ENCODE assay signal across 1 cellular context in the genomic region with DNA sequence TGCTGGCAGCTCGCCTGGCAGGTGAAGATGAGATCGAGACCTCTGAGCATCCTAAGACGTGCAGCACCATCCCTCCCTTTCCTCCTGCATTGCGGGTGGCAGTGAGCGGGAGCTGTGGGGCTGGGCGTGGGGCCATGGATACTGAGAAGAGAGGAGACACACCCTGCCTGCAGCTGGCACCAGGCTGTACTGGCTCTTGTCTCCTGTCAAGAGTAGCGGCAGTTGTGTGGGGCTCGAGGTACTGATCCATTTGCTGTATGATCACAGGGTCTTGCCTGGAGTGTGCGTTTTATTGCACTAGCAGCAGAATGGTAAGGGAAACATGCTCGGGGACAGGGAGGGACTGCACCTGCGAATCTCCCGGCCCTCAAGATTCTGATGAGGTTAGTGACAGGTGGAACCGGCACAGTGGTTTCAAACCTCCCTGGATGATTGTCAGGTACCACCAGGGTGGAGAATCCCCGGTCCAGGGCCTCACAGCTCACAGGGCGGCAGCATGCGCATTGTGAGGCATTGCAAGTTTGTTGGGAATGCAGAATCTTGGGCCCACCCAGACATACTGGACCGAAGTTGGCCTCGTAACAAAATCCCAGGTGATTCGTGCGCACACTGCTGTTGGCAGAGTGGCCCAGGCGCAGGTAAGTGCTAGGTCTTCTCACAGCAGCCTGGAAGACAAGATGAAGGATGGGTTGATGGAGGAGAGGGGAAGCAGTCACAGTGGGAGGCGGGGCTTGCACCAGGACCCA.
TF ChIP-seq lines count a peak whose summit lies in the region.

No MANE protein-coding gene starts in this region.

TF ChIP-seq in H1, 55 proteins besides CTCF, POLR2A, EP300 and RAD21:
- TF ChIP-seq, protein P1, sequence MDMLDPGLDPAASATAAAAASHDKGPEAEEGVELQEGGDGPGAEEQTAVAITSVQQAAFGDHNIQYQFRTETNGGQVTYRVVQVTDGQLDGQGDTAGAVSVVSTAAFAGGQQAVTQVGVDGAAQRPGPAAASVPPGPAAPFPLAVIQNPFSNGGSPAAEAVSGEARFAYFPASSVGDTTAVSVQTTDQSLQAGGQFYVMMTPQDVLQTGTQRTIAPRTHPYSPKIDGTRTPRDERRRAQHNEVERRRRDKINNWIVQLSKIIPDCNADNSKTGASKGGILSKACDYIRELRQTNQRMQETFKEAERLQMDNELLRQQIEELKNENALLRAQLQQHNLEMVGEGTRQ (IDR thresholded peaks at IDR 0.05; ENCODE audit: low read length), result no peak
- TF ChIP-seq KDM5A (IDR thresholded peaks at IDR 0.05; ENCODE audit: low read length) (no peak), SIRT6 (IDR thresholded peaks at IDR 0.05; ENCODE audit: low read length) (no peak), CEBPB (IDR thresholded peaks at IDR 0.05; ENCODE audit: low read depth, low read length) (no peak), CBX5 (IDR thresholded peaks at IDR 0.05; ENCODE audit: low read depth, low read length) (no peak), GABPA (IDR thresholded peaks at IDR 0.05; ENCODE audit: borderline replicate concordance, insufficient read depth, low read length) (no peak), ASH2L (IDR thresholded peaks at IDR 0.05; ENCODE audit: low read length) (no peak), EGR1 (IDR thresholded peaks at IDR 0.05; ENCODE audit: borderline replicate concordance, low read depth, low read length) (no peak), BRCA1 (IDR thresholded peaks at IDR 0.05; ENCODE audit: low read depth, low read length) (no peak), NANOG (IDR thresholded peaks at IDR 0.05; ENCODE audit: insufficient read depth, low read depth, low read length, poor library complexity, severe bottlenecking) (no peak), CREB1 (IDR thresholded peaks at IDR 0.05) (no peak), YY1 (IDR thresholded peaks at IDR 0.05; ENCODE audit: low read depth, low read length) (no peak), POU5F1 (IDR thresholded peaks at IDR 0.05; ENCODE audit: low read depth, low read length) (no peak)
- TF ChIP-seq, protein P2, sequence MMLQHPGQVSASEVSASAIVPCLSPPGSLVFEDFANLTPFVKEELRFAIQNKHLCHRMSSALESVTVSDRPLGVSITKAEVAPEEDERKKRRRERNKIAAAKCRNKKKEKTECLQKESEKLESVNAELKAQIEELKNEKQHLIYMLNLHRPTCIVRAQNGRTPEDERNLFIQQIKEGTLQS (IDR thresholded peaks at IDR 0.05; ENCODE audit: insufficient read depth, low read depth, low read length), result no peak
